9 cellular contexts compared by ENCODE assay signal in genomic region chr14:42079911-42080310, GRCh38.
"Had no signal": no experiment of that assay in that cellular context is flagged by ENCODE, and none has a peak within 500 bp of the region (broad histone marks: within the 10 kb centered on the region; RNA-seq: fewer than 3 reads in every experiment).

No MANE protein-coding gene starts in this region.

- H3K9me3 ChIP-seq: HAP-1 had no signal

- H3K27ac ChIP-seq: GM23248 had no signal

- H3K4me1 ChIP-seq: HAP-1 had no signal

- DNase-seq: GM23248, GOT3, H7, HFFc6, KG1 had no signal

- H3K4me3 ChIP-seq: GM23248, HAP-1, K562 had no signal

- H3K36me3 ChIP-seq: HAP-1 had no signal

- FAIRE-seq: HTR-8/SVneo, K562 had no signal

- H2AFZ ChIP-seq: GM23248 had no signal

- H3K9ac ChIP-seq: GM23248 had no signal

- ATAC-seq: HCT116, K562 had no signal
